Comparison of ENCODE assay signal across 14 cellular contexts in the genomic region with DNA sequence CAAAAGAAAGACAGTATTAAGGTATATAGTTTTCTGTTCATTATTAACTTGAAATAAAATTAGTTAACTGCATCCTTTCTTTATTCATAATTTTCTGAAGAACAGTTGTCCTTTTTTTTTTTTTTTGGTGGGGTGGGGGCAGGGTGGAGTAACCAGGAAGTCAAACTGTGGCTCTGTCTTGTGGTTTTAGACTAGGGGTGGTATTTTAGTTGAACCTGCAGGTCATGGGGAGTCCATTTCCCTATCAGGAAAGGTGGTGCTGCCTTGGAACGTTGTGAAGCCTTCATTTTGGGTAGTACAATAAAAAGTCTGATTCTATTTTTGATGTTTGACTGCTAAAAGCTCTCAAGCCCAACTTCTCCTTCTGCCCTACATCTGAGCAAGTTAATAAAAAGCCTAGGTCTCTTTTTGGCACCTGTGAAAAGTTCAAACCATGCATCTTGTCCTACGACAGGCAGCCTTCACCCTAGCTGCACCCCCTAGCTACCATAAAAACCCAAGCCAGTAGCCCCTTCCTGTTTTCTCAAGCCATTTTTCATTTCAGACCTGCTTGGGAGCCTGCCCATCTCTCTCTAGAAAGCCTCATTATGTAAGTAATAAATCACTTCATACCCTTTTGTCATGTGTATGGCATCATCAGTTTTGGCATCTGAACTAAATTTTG. TPM values are rescaled to one million over a fixed set of nuclear protein-coding genes. Genes with fewer than 3 reads are reported as not detected.
DNase-seq lines count a peak whose midpoint lies in the region; ATAC-seq and TF ChIP-seq lines count a peak whose summit lies in the region.
"Had no signal": no experiment of that assay in that cellular context is flagged by ENCODE, and none has a peak within 500 bp of the region (broad histone marks: within the 10 kb centered on the region; RNA-seq: fewer than 3 reads in every experiment).

No MANE protein-coding gene starts in this region.

- no peak for DNase-seq in activated naive CD8-positive, alpha-beta T cell treated with anti-CD3 and anti-CD28 coated beads, Interleukin-2, amount 50 U/mL, for 24 hours
- DNase-seq in GM23338 (ENCODE audit: low spot score) (no peak), nephron progenitor cell (no peak), CD1c-positive myeloid dendritic cell (ENCODE audit: extremely low spot score) (no peak)
- peak in 1 of 9 donors; percentile 24 for DNase-seq in naive thymus-derived CD4-positive, alpha-beta T cell
- DNase-seq: activated T-cell treated with anti-CD3 and anti-CD28 coated beads, Interleukin-2, amount 50 U/mL, for 4 hours had no signal

- no peaks in the 10 kb centered on the region for H3K9me3 Mint-ChIP-seq in activated naive CD8-positive, alpha-beta T cell (ENCODE audit: low read depth)
- H3K9me3 Mint-ChIP-seq in activated naive CD8-positive, alpha-beta T cell treated with anti-CD3 and anti-CD28 coated beads, Interleukin-2, amount 50 U/mL, for 24 hours = no peaks in the 10 kb centered on the region
- H3K9me3 Mint-ChIP-seq in GM23338 (no peaks in the 10 kb centered on the region), nephron progenitor cell (no peaks in the 10 kb centered on the region)
- peaks cover 0 to 12% (median 0%) of the 10 kb centered on the region in 11 donors for H3K9me3 Mint-ChIP-seq in naive thymus-derived CD4-positive, alpha-beta T cell
- H3K9me3 Mint-ChIP-seq: activated T-cell treated with anti-CD3 and anti-CD28 coated beads, Interleukin-2, amount 50 U/mL, for 4 hours had no signal

- no peaks in the 10 kb centered on the region for H3K9me3 ChIP-seq in Loucy (ENCODE audit: insufficient read depth, low read depth, low read length)
- H3K9me3 ChIP-seq in naive thymus-derived CD4-positive, alpha-beta T cell (ENCODE audit: control insufficient read depth in 2 of 3, low read length in 3 of 3) = no peaks in the 10 kb centered on the region
- H3K9me3 ChIP-seq: neutrophil had no signal

- H3K9me2 ChIP-seq in GM23338 (ENCODE audit: insufficient read depth) (no peaks in the 10 kb centered on the region), Loucy (replicated peaks; ENCODE audit: low read depth, low read length) (no peaks in the 10 kb centered on the region)

- CTCF ChIA-PET in naive thymus-derived CD4-positive, alpha-beta T cell (lab: Charles Lee) = no interaction called here

- H3K4me3 Mint-ChIP-seq in activated naive CD8-positive, alpha-beta T cell = no peak overlapping the region
- H3K4me3 Mint-ChIP-seq in activated naive CD8-positive, alpha-beta T cell treated with anti-CD3 and anti-CD28 coated beads, Interleukin-2, amount 50 U/mL, for 24 hours = no peak overlapping the region
- H3K4me3 Mint-ChIP-seq in GM23338 (no peak overlapping the region), nephron progenitor cell (no peak overlapping the region)
- H3K4me3 Mint-ChIP-seq in naive thymus-derived CD4-positive, alpha-beta T cell = peak overlapping the region in 4 of 10 donors; percentile 43 to 69 (median 50)
- H3K4me3 Mint-ChIP-seq: activated T-cell treated with anti-CD3 and anti-CD28 coated beads, Interleukin-2, amount 50 U/mL, for 4 hours had no signal

- H3K4me2 ChIP-seq in GM23338 (no peak overlapping the region), Loucy (ENCODE audit: low read depth, low read length, poor library complexity, severe bottlenecking) (peak overlapping the region; percentile 67)

- no peaks in the 10 kb centered on the region for H3K27me3 Mint-ChIP-seq in activated naive CD8-positive, alpha-beta T cell
- H3K27me3 Mint-ChIP-seq in activated naive CD8-positive, alpha-beta T cell treated with anti-CD3 and anti-CD28 coated beads, Interleukin-2, amount 50 U/mL, for 24 hours = peaks cover 11% of the 10 kb centered on the region
- H3K27me3 Mint-ChIP-seq in GM23338 (ENCODE audit: insufficient read depth, low read depth, poor library complexity) = peaks cover 4% of the 10 kb centered on the region
- H3K27me3 Mint-ChIP-seq in naive thymus-derived CD4-positive, alpha-beta T cell = peaks cover 0 to 7% (median 5%) of the 10 kb centered on the region in 5 donors
- H3K27me3 Mint-ChIP-seq in nephron progenitor cell (ENCODE audit: low read depth, poor library complexity) = peaks cover 14% of the 10 kb centered on the region

- no peak overlapping the region for H3K4me3 ChIP-seq in GM23338
- peak overlapping the region; percentile 51 for H3K4me3 ChIP-seq in Loucy (ENCODE audit: low read length, poor library complexity, severe bottlenecking)
- no peak overlapping the region for H3K4me3 ChIP-seq in naive thymus-derived CD4-positive, alpha-beta T cell (ENCODE audit: low read length)

- H2AFZ ChIP-seq in GM23338 (peak overlapping the region; percentile 30; the same call in 1 of the 2 replicates), Loucy (ENCODE audit: low read length) (peak overlapping the region; percentile 78)

- POLR2A ChIA-PET in naive thymus-derived CD4-positive, alpha-beta T cell (lab: Charles Lee) = no interaction called here

- H3K79me2 ChIP-seq in GM23338 (replicated peaks; ENCODE audit: insufficient read depth) (no peaks in the 10 kb centered on the region), Loucy (ENCODE audit: insufficient read depth, low read length) (no peaks in the 10 kb centered on the region)

- H3K36me3 Mint-ChIP-seq in activated naive CD8-positive, alpha-beta T cell = no peaks in the 10 kb centered on the region
- no peaks in the 10 kb centered on the region for H3K36me3 Mint-ChIP-seq in activated naive CD8-positive, alpha-beta T cell treated with anti-CD3 and anti-CD28 coated beads, Interleukin-2, amount 50 U/mL, for 24 hours (ENCODE audit: low read depth)
- H3K36me3 Mint-ChIP-seq in GM23338 (ENCODE audit: low read depth) (no peaks in the 10 kb centered on the region), nephron progenitor cell (ENCODE audit: low read depth) (no peaks in the 10 kb centered on the region)
- H3K36me3 Mint-ChIP-seq in naive thymus-derived CD4-positive, alpha-beta T cell = peaks cover 0 to 42% (median 0%) of the 10 kb centered on the region in 5 donors

- no peaks in the 10 kb centered on the region for H3F3A ChIP-seq in GM23338 (replicated peaks; ENCODE audit: low read depth)
- H3F3A ChIP-seq in Loucy (ENCODE audit: low read depth) = no peaks in the 10 kb centered on the region

- no peaks in the 10 kb centered on the region for H4K20me1 ChIP-seq in GM23338 (replicated peaks; ENCODE audit: insufficient read depth)
- no peaks in the 10 kb centered on the region for H4K20me1 ChIP-seq in Loucy (ENCODE audit: insufficient read depth, low read length, poor library complexity, severe bottlenecking)

- no peak for ATAC-seq in activated naive CD8-positive, alpha-beta T cell treated with anti-CD3 and anti-CD28 coated beads, Interleukin-2, amount 50 U/mL, for 24 hours
- ATAC-seq in GM23338 = no peak
- ATAC-seq in naive thymus-derived CD4-positive, alpha-beta T cell = peak; percentile 34
- ATAC-seq in HG03469 (IDR thresholded peaks at IDR 0.05; ENCODE audit: unreplicated experiment) = no peak
- ATAC-seq: activated T-cell treated with anti-CD3 and anti-CD28 coated beads, Interleukin-2, amount 50 U/mL, for 4 hours had no signal

- intact Hi-C loops in naive thymus-derived CD4-positive, alpha-beta T cell (cut with micrococcal nuclease) = no loop called here

- no peaks in the 10 kb centered on the region for H3K4me1 ChIP-seq in GM23338 (ENCODE audit: insufficient read depth)
- H3K4me1 ChIP-seq in Loucy (ENCODE audit: insufficient read depth, low read length, poor library complexity, severe bottlenecking) = peaks cover 24% of the 10 kb centered on the region
- H3K4me1 ChIP-seq in naive thymus-derived CD4-positive, alpha-beta T cell (ENCODE audit: control insufficient read depth in 2 of 2, insufficient read depth in 2 of 2, low read length in 2 of 2) = no peaks in the 10 kb centered on the region

- peak overlapping the region; percentile 16 for H3K9ac ChIP-seq in Loucy (ENCODE audit: low read depth, low read length, poor library complexity, severe bottlenecking)

- peaks cover 19% of the 10 kb centered on the region for H3K4me1 Mint-ChIP-seq in activated naive CD8-positive, alpha-beta T cell (ENCODE audit: low read depth)
- H3K4me1 Mint-ChIP-seq in activated naive CD8-positive, alpha-beta T cell treated with anti-CD3 and anti-CD28 coated beads, Interleukin-2, amount 50 U/mL, for 24 hours = peaks cover 6% of the 10 kb centered on the region
- H3K4me1 Mint-ChIP-seq in GM23338 (peaks cover 3% of the 10 kb centered on the region), nephron progenitor cell (peaks cover 6% of the 10 kb centered on the region)
- H3K4me1 Mint-ChIP-seq in naive thymus-derived CD4-positive, alpha-beta T cell = peaks cover 0 to 54% (median 15%) of the 10 kb centered on the region in 7 donors

- no peaks in the 10 kb centered on the region for H3K36me3 ChIP-seq in GM23338 (ENCODE audit: insufficient read depth)
- no peaks in the 10 kb centered on the region for H3K36me3 ChIP-seq in Loucy (ENCODE audit: insufficient read depth, low read length)
- H3K36me3 ChIP-seq in naive thymus-derived CD4-positive, alpha-beta T cell (ENCODE audit: control insufficient read depth in 2 of 3, insufficient read depth in 3 of 3, low read length in 3 of 3) = no peaks in the 10 kb centered on the region
- H3K36me3 ChIP-seq: neutrophil had no signal

- H3K27ac Mint-ChIP-seq in activated naive CD8-positive, alpha-beta T cell = peak overlapping the region; percentile 18
- no peak overlapping the region for H3K27ac Mint-ChIP-seq in activated naive CD8-positive, alpha-beta T cell treated with anti-CD3 and anti-CD28 coated beads, Interleukin-2, amount 50 U/mL, for 24 hours
- no peak overlapping the region for H3K27ac Mint-ChIP-seq in GM23338
- peak overlapping the region in 5 of 9 donors; percentile 16 to 81 (median 34) for H3K27ac Mint-ChIP-seq in naive thymus-derived CD4-positive, alpha-beta T cell
- H3K27ac Mint-ChIP-seq in nephron progenitor cell = no peak overlapping the region

- H3K27me3 ChIP-seq in GM23338 (ENCODE audit: insufficient read depth) (no peaks in the 10 kb centered on the region), Loucy (ENCODE audit: insufficient read depth, low read length, poor library complexity, severe bottlenecking) (no peaks in the 10 kb centered on the region)
- no peaks in the 10 kb centered on the region for H3K27me3 ChIP-seq in naive thymus-derived CD4-positive, alpha-beta T cell (ENCODE audit: control insufficient read depth in 2 of 2, insufficient read depth in 2 of 2, low read length in 2 of 2)
- H3K27me3 ChIP-seq: neutrophil had no signal

- H3K27ac ChIP-seq in GM23338 (ENCODE audit: low read depth) = no peak overlapping the region
- no peak overlapping the region for H3K27ac ChIP-seq in naive thymus-derived CD4-positive, alpha-beta T cell (ENCODE audit: low read depth, low read length)
- H3K27ac ChIP-seq: neutrophil, RWPE1 had no signal

- TF ChIP-seq CTCF in GM23338 (conservative IDR thresholded peaks at IDR 0.05; ENCODE audit: low read depth in 2 of 2) (no peak), Loucy (conservative IDR thresholded peaks at IDR 0.05; ENCODE audit: low read length) (no peak), nephron progenitor cell (IDR thresholded peaks at IDR 0.05) (no peak)

RNA-seq across cellular contexts. Expression of gene RIOX2, which starts 31.2 kb away (rescaled TPM):
- total RNA-seq in GM23338 (2014; rRNA removed; shearing (Covaris generic)) = 9.0 and 11.0 TPM in 2 replicates
- polyA plus RNA-seq in GM23338 (2016; fragmentation: Nextera tagmentation; extraction: Ambion mirVana) = 9.5 and 10.7 TPM in 2 replicates
- 100 to 1,000 TPM in 1 of 5 experiments, 10 to 100 TPM in 4; 17.8 to 110 (median 28.4) TPM for total RNA-seq in naive thymus-derived CD4-positive, alpha-beta T cell
- 10 to 100 TPM; 31.4 to 34.0 TPM for polyA plus RNA-seq in naive thymus-derived CD4-positive, alpha-beta T cell

RNA-seq across cellular contexts. Expression of gene GABRR3, which starts 31.7 kb away (rescaled TPM):
- not detected in 2 replicates for total RNA-seq in GM23338 (2014; rRNA removed; shearing (Covaris generic))
- polyA plus RNA-seq in GM23338 (2016; fragmentation: Nextera tagmentation; extraction: Ambion mirVana) = not detected in 2 replicates
- total RNA-seq in naive thymus-derived CD4-positive, alpha-beta T cell = not detected
- not detected for polyA plus RNA-seq in naive thymus-derived CD4-positive, alpha-beta T cell
- total RNA-seq: activated T-cell treated with anti-CD3 and anti-CD28 coated beads, Interleukin-2, amount 50 U/mL, for 4 hours; dermis microvascular lymphatic vessel endothelial cell; MCF 10A had no signal
- polyA plus RNA-seq: BJ had no signal

Comparison
In these comparisons a context has a peak if more than half of its experiments do, and no peak if none do; other contexts are left out.
1. H3K27ac Mint-ChIP-seq: peak in activated naive CD8-positive, alpha-beta T cell (single experiment) and naive thymus-derived CD4-positive, alpha-beta T cell (5 of 9); none in activated naive CD8-positive, alpha-beta T cell treated with anti-CD3 and anti-CD28 coated beads, Interleukin-2, amount 50 U/mL, for 24 hours (single experiment), GM23338 (single experiment) and nephron progenitor cell (single experiment).